Comparison of ENCODE assay signal across 9 cellular contexts in the genomic region with DNA sequence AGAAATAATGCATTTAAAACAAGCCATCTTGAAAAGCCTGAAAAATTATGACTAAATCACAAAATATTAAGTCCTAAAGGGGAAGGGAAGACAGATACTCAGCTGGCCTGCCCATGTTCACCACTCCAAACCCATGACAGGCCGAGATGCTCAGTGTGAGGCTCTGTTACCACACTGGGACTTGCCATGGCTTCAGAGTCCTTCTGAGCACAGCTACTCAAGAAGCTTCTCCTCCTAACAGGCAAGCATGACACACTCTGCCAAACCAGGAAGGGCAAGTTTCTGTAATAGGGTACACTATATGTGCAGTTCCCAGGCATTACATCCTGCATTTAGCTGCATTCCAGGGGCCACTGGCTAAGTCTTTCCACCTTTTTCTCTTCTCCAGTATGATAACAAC. TPM values are rescaled to one million over a fixed set of nuclear protein-coding genes. Genes with fewer than 3 reads are reported as not detected.
DNase-seq lines count a peak whose midpoint lies in the region; ATAC-seq, FAIRE-seq and TF ChIP-seq lines count a peak whose summit lies in the region.
"Had no signal": no experiment of that assay in that cellular context is flagged by ENCODE, and none has a peak within 500 bp of the region (broad histone marks: within the 10 kb centered on the region; RNA-seq: fewer than 3 reads in every experiment).

No MANE protein-coding gene starts in this region.

- peak overlapping the region; percentile 46 to 82 (median 67); a peak in 21 of 22 replicates for H3K9ac ChIP-seq in BLaER1 treated with 17β-estradiol and CSF1 and Interleukin-3, amounts not matched to agents 10 nM and 100 nM
- peak overlapping the region; percentile 22 for H3K9ac ChIP-seq in SU-DHL-6 (ENCODE audit: low read length)

- DNase-seq in esophagus muscularis mucosa (ENCODE audit: extremely low spot score) = no peak
- DNase-seq in stimulated activated CD4-positive, alpha-beta T cell treated with anti-CD3 and anti-CD28 coated beads, Interleukin-4, amount 100 ng/mL, for 1 hour = no peak
- no peak for DNase-seq in RCC 7860 (ENCODE audit: low spot score)
- no peak for DNase-seq in SJCRH30

- peak overlapping the region; percentile 74 to 96 (median 83); a peak in 21 of 22 replicates for H3K27ac ChIP-seq in BLaER1 treated with 17β-estradiol and CSF1 and Interleukin-3, amounts not matched to agents 10 nM and 100 nM
- peak overlapping the region; percentile 64 for H3K27ac ChIP-seq in SU-DHL-6 (ENCODE audit: low read depth, low read length)
- no peak overlapping the region for H3K27ac ChIP-seq in esophagus muscularis mucosa (replicated peaks in 1 of 4)
- H3K27ac ChIP-seq in SJCRH30 = no peak overlapping the region
- H3K27ac ChIP-seq: PC-9 had no signal

- peaks cover 23 to 53% (median 32%) of the 10 kb centered on the region in 10 experiments for H3K4me1 ChIP-seq in BLaER1 treated with 17β-estradiol and CSF1 and Interleukin-3, amounts not matched to agents 10 nM and 100 nM
- H3K4me1 ChIP-seq in esophagus muscularis mucosa = no peaks in the 10 kb centered on the region
- H3K4me1 ChIP-seq in SJCRH30 = no peaks in the 10 kb centered on the region

- TF ChIP-seq POLR2A in esophagus muscularis mucosa (IDR thresholded peaks at IDR 0.05; ENCODE audit: low read depth) = no peak

- H4K20me1 ChIP-seq in BLaER1 treated with 17β-estradiol and CSF1 and Interleukin-3, amounts not matched to agents 10 nM and 100 nM = no peaks in the 10 kb centered on the region
- H4K20me1 ChIP-seq in SU-DHL-6 (ENCODE audit: low read depth, low read length) = no peaks in the 10 kb centered on the region

- H3K4me3 ChIP-seq in BLaER1 treated with 17β-estradiol and CSF1 and Interleukin-3, amounts not matched to agents 10 nM and 100 nM = no peak overlapping the region
- H3K4me3 ChIP-seq in SU-DHL-6 (ENCODE audit: insufficient read depth, low read length, poor library complexity, severe bottlenecking) (no peak overlapping the region), esophagus muscularis mucosa (no peak overlapping the region), SJCRH30 (no peak overlapping the region)
- H3K4me3 ChIP-seq: PC-9 had no signal

- H3K9me2 ChIP-seq in SU-DHL-6 (replicated peaks; ENCODE audit: insufficient read depth, low read length) = no peaks in the 10 kb centered on the region

- peaks cover 0 to 30% (median 14%) of the 10 kb centered on the region in 11 experiments; a peak in 16 of 22 replicates for H3K9me3 ChIP-seq in BLaER1 treated with 17β-estradiol and CSF1 and Interleukin-3, amounts not matched to agents 10 nM and 100 nM (replicated peaks in 1 of 11)
- H3K9me3 ChIP-seq in SU-DHL-6 (ENCODE audit: insufficient read depth, low read length) = no peaks in the 10 kb centered on the region
- no peaks in the 10 kb centered on the region for H3K9me3 ChIP-seq in esophagus muscularis mucosa
- H3K9me3 ChIP-seq in SJCRH30 (replicated peaks) = no peaks in the 10 kb centered on the region

- ATAC-seq in GM19328 (IDR thresholded peaks at IDR 0.05; ENCODE audit: unreplicated experiment) (peak; percentile 16), HG03039 (IDR thresholded peaks at IDR 0.05; ENCODE audit: unreplicated experiment) (peak; percentile 18)

- peak overlapping the region; percentile 63 to 88 (median 80) for H3K4me2 ChIP-seq in BLaER1 treated with 17β-estradiol and CSF1 and Interleukin-3, amounts not matched to agents 10 nM and 100 nM
- H3K4me2 ChIP-seq in SU-DHL-6 (ENCODE audit: low read depth, low read length, poor library complexity, severe bottlenecking) = peak overlapping the region; percentile 43
- H3K4me2 ChIP-seq: PC-9 had no signal

- peak overlapping the region; percentile 80 for H2AFZ ChIP-seq in SU-DHL-6 (ENCODE audit: low read depth, low read length, severe bottlenecking)
- H2AFZ ChIP-seq: PC-9 had no signal

- no peaks in the 10 kb centered on the region for H3K27me3 ChIP-seq in BLaER1 treated with 17β-estradiol and CSF1 and Interleukin-3, amounts not matched to agents 10 nM and 100 nM
- H3K27me3 ChIP-seq in SU-DHL-6 (ENCODE audit: low read length) = no peaks in the 10 kb centered on the region
- H3K27me3 ChIP-seq in esophagus muscularis mucosa = no peaks in the 10 kb centered on the region
- H3K27me3 ChIP-seq in SJCRH30 = no peaks in the 10 kb centered on the region

- TF ChIP-seq CTCF in SU-DHL-6 (IDR thresholded peaks at IDR 0.05; ENCODE audit: insufficient read depth, low read length, poor library complexity, severe bottlenecking) = no peak
- no peak for TF ChIP-seq CTCF in esophagus muscularis mucosa (IDR thresholded peaks at IDR 0.05)

- H3F3A ChIP-seq in SU-DHL-6 (ENCODE audit: insufficient read depth) = no peaks in the 10 kb centered on the region; the same call in 1 of the 2 replicates

- FAIRE-seq in RCC 7860 (lab: Jason Lieb, UNC) = no peak

- TF ChIP-seq EP300 in esophagus muscularis mucosa (IDR thresholded peaks at IDR 0.05) = no peak

- intact Hi-C loops in esophagus muscularis mucosa (cut with DNase I) = loop anchor here (5.0 kb wide), 1 partner anchor 81 kb away; no protein-coding TSS in a partner anchor

- no peaks in the 10 kb centered on the region for H3K79me2 ChIP-seq in SU-DHL-6 (ENCODE audit: insufficient read depth, low read length)

- no peaks in the 10 kb centered on the region for H3K36me3 ChIP-seq in BLaER1 treated with 17β-estradiol and CSF1 and Interleukin-3, amounts not matched to agents 10 nM and 100 nM
- no peaks in the 10 kb centered on the region for H3K36me3 ChIP-seq in SU-DHL-6 (ENCODE audit: low read length)
- H3K36me3 ChIP-seq in esophagus muscularis mucosa = no peaks in the 10 kb centered on the region
- no peaks in the 10 kb centered on the region for H3K36me3 ChIP-seq in SJCRH30

- WGBS in esophagus muscularis mucosa = 58% methylated on average over 1 of the region's 1 CpG

RNA-seq across cellular contexts. Expression of a gene that starts 34.0 kb away (rescaled TPM):
- total RNA-seq in esophagus muscularis mucosa = 10 to 100 TPM; 11.4 to 24.5 (median 14.0) TPM
- not detected in 2 replicates for total RNA-seq in SJCRH30 (2014; rRNA removed; shearing (Covaris generic))

Comparison
In these comparisons a context has a peak if more than half of its experiments do, and no peak if none do; other contexts are left out.
1. H3K27ac ChIP-seq: peak in BLaER1 treated with 17β-estradiol and CSF1 and Interleukin-3, amounts not matched to agents 10 nM and 100 nM (11 of 11) and SU-DHL-6 (single experiment); none in esophagus muscularis mucosa (0 of 4) and SJCRH30 (single experiment).
2. RNA of a gene that starts 34.0 kb away (total RNA-seq): 11.4 to 24.5 TPM in esophagus muscularis mucosa; not detected in SJCRH30; every median in the first group is over 10 times any median in the second.